1 cellular context compared by ENCODE assay signal in genomic region chr10:8053446-8054242, GRCh38.
TF ChIP-seq lines count a peak whose summit lies in the region.

No MANE protein-coding gene starts in this region.

TF ChIP-seq in K562, 482 proteins besides CTCF, POLR2A, EP300 and RAD21 (continued from another document):
- TF ChIP-seq NRF1 (conservative IDR thresholded peaks at IDR 0.05 in 1 of 2, IDR thresholded peaks at IDR 0.05 in 1 of 2) (0 out of 4 replicates have a peak, but pooled peaks of 1 of the 2 experiments have one; percentile 13), HNRNPK (IDR thresholded peaks at IDR 0.05; ENCODE audit: low read depth, low read length, poor library complexity, severe bottlenecking) (no peak), SLC30A9 (CRISPR knock-in tag; IDR thresholded peaks at IDR 0.05) (no peak), TRIM25 (IDR thresholded peaks at IDR 0.05; ENCODE audit: borderline replicate concordance) (no peak), KDM2B (CRISPR knock-in tag; IDR thresholded peaks at IDR 0.05) (no peak), ILF3 (IDR thresholded peaks at IDR 0.05; ENCODE audit: borderline replicate concordance) (no peak), ZNF282 (CRISPR knock-in tag; IDR thresholded peaks at IDR 0.05) (no peak), RUNX1 (IDR thresholded peaks at IDR 0.05; ENCODE audit: low read depth) (no peak), HNRNPH1 (optimal IDR thresholded peaks at IDR 0.05; ENCODE audit: low read depth, low read length) (no peak), PHF20 (IDR thresholded peaks at IDR 0.05; ENCODE audit: partially characterized antibody) (no peak), HNRNPUL1 (IDR thresholded peaks at IDR 0.05; ENCODE audit: low read length) (no peak), DIDO1 (tag; IDR thresholded peaks at IDR 0.05; ENCODE audit: low read depth) (no peak), ZNF444 (CRISPR knock-in tag; IDR thresholded peaks at IDR 0.05) (no peak), ASH1L (IDR thresholded peaks at IDR 0.05; ENCODE audit: borderline replicate concordance, low read depth, partially characterized antibody) (no peak), CTBP1 (IDR thresholded peaks at IDR 0.05; ENCODE audit: borderline replicate concordance) (no peak), PCBP2 (IDR thresholded peaks at IDR 0.05; ENCODE audit: low read depth, low read length, poor library complexity, severe bottlenecking) (no peak), TAF15 (IDR thresholded peaks at IDR 0.05; ENCODE audit: low read depth, low read length) (no peak), ZNF316 (IDR thresholded peaks at IDR 0.05) (no peak), NFIC (IDR thresholded peaks at IDR 0.05) (no peak), POLR3A (IDR thresholded peaks at IDR 0.05; ENCODE audit: borderline replicate concordance, extremely low read depth, insufficient read depth, insufficient read length) (no peak), MYC (IDR thresholded peaks at IDR 0.05; ENCODE audit: low read depth, low read length) (no peak), MYC (CRISPR knock-in tag; IDR thresholded peaks at IDR 0.05; ENCODE audit: borderline replicate concordance, low read depth) (no peak), NEUROD1 (IDR thresholded peaks at IDR 0.05; ENCODE audit: borderline replicate concordance, low read depth, low read length, partially characterized antibody) (no peak), POU5F1 (IDR thresholded peaks at IDR 0.05; ENCODE audit: borderline replicate concordance, low read depth, low read length, partially characterized antibody) (no peak), ERF (CRISPR knock-in tag; IDR thresholded peaks at IDR 0.05) (no peak), CBX3 (IDR thresholded peaks at IDR 0.05; ENCODE audit: borderline replicate concordance in 1 of 2, low read length in 2 of 2) (no peak), NR2C2 (CRISPR knock-in tag; IDR thresholded peaks at IDR 0.05) (no peak), NR2C2 (tag; IDR thresholded peaks at IDR 0.05) (no peak), SP2 (IDR thresholded peaks at IDR 0.05; ENCODE audit: extremely low read depth, low read depth, low read length, poor library complexity, severe bottlenecking) (no peak), ZNF224 (CRISPR knock-in tag; IDR thresholded peaks at IDR 0.05) (no peak), E2F6 (IDR thresholded peaks at IDR 0.05; ENCODE audit: borderline replicate concordance in 1 of 2, extremely low read depth in 1 of 2, insufficient read depth in 1 of 2, insufficient read length in 1 of 2, low read depth in 1 of 2, low read length in 1 of 2, poor library complexity in 1 of 2, severe bottlenecking in 1 of 2) (peak in 1 of 2 experiments; percentile 80), TCF7 (IDR thresholded peaks at IDR 0.05; ENCODE audit: borderline replicate concordance) (no peak), MTA3 (IDR thresholded peaks at IDR 0.05; ENCODE audit: borderline replicate concordance) (no peak), ZBTB49 (CRISPR knock-in tag; IDR thresholded peaks at IDR 0.05; ENCODE audit: borderline replicate concordance) (no peak), KDM5B (IDR thresholded peaks at IDR 0.05; ENCODE audit: insufficient replicate concordance, low read depth, low read length) (no peak)
- TF ChIP-seq, protein P1, sequence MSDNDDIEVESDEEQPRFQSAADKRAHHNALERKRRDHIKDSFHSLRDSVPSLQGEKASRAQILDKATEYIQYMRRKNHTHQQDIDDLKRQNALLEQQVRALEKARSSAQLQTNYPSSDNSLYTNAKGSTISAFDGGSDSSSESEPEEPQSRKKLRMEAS (CRISPR knock-in tag; IDR thresholded peaks at IDR 0.05) = no peak
- TF ChIP-seq, protein P2, sequence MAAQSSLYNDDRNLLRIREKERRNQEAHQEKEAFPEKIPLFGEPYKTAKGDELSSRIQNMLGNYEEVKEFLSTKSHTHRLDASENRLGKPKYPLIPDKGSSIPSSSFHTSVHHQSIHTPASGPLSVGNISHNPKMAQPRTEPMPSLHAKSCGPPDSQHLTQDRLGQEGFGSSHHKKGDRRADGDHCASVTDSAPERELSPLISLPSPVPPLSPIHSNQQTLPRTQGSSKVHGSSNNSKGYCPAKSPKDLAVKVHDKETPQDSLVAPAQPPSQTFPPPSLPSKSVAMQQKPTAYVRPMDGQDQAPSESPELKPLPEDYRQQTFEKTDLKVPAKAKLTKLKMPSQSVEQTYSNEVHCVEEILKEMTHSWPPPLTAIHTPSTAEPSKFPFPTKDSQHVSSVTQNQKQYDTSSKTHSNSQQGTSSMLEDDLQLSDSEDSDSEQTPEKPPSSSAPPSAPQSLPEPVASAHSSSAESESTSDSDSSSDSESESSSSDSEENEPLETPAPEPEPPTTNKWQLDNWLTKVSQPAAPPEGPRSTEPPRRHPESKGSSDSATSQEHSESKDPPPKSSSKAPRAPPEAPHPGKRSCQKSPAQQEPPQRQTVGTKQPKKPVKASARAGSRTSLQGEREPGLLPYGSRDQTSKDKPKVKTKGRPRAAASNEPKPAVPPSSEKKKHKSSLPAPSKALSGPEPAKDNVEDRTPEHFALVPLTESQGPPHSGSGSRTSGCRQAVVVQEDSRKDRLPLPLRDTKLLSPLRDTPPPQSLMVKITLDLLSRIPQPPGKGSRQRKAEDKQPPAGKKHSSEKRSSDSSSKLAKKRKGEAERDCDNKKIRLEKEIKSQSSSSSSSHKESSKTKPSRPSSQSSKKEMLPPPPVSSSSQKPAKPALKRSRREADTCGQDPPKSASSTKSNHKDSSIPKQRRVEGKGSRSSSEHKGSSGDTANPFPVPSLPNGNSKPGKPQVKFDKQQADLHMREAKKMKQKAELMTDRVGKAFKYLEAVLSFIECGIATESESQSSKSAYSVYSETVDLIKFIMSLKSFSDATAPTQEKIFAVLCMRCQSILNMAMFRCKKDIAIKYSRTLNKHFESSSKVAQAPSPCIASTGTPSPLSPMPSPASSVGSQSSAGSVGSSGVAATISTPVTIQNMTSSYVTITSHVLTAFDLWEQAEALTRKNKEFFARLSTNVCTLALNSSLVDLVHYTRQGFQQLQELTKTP (IDR thresholded peaks at IDR 0.05; ENCODE audit: low read depth in 1 of 2, partially characterized antibody in 2 of 2) = no peak
- TF ChIP-seq, protein P3, sequence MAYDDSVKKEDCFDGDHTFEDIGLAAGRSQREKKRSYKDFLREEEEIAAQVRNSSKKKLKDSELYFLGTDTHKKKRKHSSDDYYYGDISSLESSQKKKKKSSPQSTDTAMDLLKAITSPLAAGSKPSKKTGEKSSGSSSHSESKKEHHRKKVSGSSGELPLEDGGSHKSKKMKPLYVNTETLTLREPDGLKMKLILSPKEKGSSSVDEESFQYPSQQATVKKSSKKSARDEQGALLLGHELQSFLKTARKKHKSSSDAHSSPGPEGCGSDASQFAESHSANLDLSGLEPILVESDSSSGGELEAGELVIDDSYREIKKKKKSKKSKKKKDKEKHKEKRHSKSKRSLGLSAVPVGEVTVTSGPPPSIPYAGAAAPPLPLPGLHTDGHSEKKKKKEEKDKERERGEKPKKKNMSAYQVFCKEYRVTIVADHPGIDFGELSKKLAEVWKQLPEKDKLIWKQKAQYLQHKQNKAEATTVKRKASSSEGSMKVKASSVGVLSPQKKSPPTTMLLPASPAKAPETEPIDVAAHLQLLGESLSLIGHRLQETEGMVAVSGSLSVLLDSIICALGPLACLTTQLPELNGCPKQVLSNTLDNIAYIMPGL (CRISPR knock-in tag; IDR thresholded peaks at IDR 0.05) = no peak
TF ChIP-seq in K562: peak in this region for 13.
